ENCODE assay signal across 8 cellular contexts in the genomic region with DNA sequence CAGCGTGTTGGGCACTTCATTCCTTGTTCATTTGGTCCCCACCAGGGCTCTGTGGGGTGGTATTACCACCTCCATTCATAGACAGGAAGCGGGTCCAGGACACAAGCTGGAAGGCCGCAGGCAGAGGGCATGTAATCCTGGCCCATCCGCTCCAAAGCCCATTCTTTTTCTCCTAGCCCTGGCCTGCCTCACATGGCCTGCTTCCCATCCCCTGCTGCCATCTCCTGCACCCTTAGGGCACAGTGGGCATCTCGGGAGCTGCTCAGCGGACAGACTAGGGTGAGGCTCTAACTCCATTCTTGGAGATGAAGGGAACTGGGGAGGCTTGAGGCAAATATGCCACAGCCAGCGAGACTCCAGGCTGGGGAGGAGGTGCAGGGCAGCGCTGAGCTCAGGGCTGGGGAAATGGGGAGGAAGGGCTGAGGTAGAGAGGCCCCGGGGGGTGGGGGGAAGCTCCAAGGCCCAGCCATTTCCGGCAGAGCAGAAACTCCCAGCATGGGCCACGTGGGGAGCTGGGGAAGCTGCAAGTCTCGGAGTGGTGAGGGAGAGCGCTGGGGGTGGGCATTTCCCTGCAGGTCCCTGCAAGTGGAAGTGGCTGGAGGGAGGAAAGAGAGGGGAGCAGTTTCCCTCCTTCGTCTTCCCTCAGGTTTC. TPM values are rescaled to one million over a fixed set of nuclear protein-coding genes. Genes with fewer than 3 reads are reported as not detected.
DNase-seq lines count a peak whose midpoint lies in the region; ATAC-seq and TF ChIP-seq lines count a peak whose summit lies in the region.

No MANE protein-coding gene starts in this region.

- TF ChIP-seq CTCF in CD4-positive, alpha-beta T cell (IDR thresholded peaks at IDR 0.05) = no peak
- no peak for TF ChIP-seq CTCF in NB4 (IDR thresholded peaks at IDR 0.05; ENCODE audit: low read depth, low read length)
- no peak for TF ChIP-seq CTCF in lower leg skin (IDR thresholded peaks at IDR 0.05)
- TF ChIP-seq CTCF in breast epithelium (IDR thresholded peaks at IDR 0.05) = no peak

- H3K18ac ChIP-seq in mesendoderm (ENCODE audit: low read length) = peak overlapping the region; percentile 16

- CTCF ChIA-PET in CD4-positive, alpha-beta T cell (lab: Charles Lee) = interaction anchor here (1.8 kb wide), 1 partner anchor 250 kb away, joined by 5 read pairs; no protein-coding TSS in a partner anchor
- CTCF ChIA-PET in activated naive CD4-positive, alpha-beta T cell treated with anti-CD3 and anti-CD28 coated beads for 36 hours (lab: Charles Lee) = interaction anchor here (0.8 to 2.9 kb wide), 7 partner anchors 9 to 250 kb away, joined by 3 to 34 read pairs (median 6); no protein-coding TSS in a partner anchor

- no peak overlapping the region for H3K23ac ChIP-seq in mesendoderm (ENCODE audit: low read length)

- no peaks in the 10 kb centered on the region for H3K9me3 ChIP-seq in CD4-positive, alpha-beta T cell (ENCODE audit: control insufficient read depth, low read length)
- no peaks in the 10 kb centered on the region for H3K9me3 ChIP-seq in breast epithelium

- no peak overlapping the region for H4K5ac ChIP-seq in mesendoderm (ENCODE audit: low read length)

- H2AK5ac ChIP-seq in mesendoderm (ENCODE audit: low read length) = no peak overlapping the region

- H3K4me3 ChIP-seq in NB4 (ENCODE audit: low read depth, low read length) (no peak overlapping the region), mesendoderm (ENCODE audit: low read length) (no peak overlapping the region), lower leg skin (ENCODE audit: low read depth, poor library complexity, severe bottlenecking) (no peak overlapping the region), breast epithelium (no peak overlapping the region)

- no peaks in the 10 kb centered on the region for H3K36me3 Mint-ChIP-seq in CD4-positive, alpha-beta T cell (ENCODE audit: low read depth)
- H3K36me3 Mint-ChIP-seq in activated naive CD4-positive, alpha-beta T cell treated with anti-CD3 and anti-CD28 coated beads for 36 hours (ENCODE audit: low read depth) = no peaks in the 10 kb centered on the region

- intact Hi-C loops in CD4-positive, alpha-beta T cell (cut with DNase I, micrococcal nuclease) = no loop called here
- intact Hi-C loops in activated naive CD4-positive, alpha-beta T cell treated with anti-CD3 and anti-CD28 coated beads for 36 hours (cut with micrococcal nuclease) = loop anchor here (1.0 to 5.0 kb wide), 2 partner anchors 10 to 33 kb away; no protein-coding TSS in a partner anchor
- intact Hi-C loops in lower leg skin (cut with DNase I; ENCODE audit: low total_unique reads) (no loop called here), breast epithelium (cut with DNase I; ENCODE audit: low total_unique reads) (no loop called here)

- H3K4me1 ChIP-seq in mesendoderm (ENCODE audit: control insufficient read depth, low read depth, low read length) = peaks cover 11% of the 10 kb centered on the region
- no peaks in the 10 kb centered on the region for H3K4me1 ChIP-seq in breast epithelium

- peak overlapping the region; percentile 66 for H3K56ac ChIP-seq in mesendoderm (ENCODE audit: low read length)

- peak overlapping the region; percentile 44 for H3K27ac Mint-ChIP-seq in CD4-positive, alpha-beta T cell
- H3K27ac Mint-ChIP-seq in activated naive CD4-positive, alpha-beta T cell treated with anti-CD3 and anti-CD28 coated beads for 36 hours = peak overlapping the region; percentile 56

- H3K4me2 ChIP-seq in mesendoderm (ENCODE audit: low read length) = no peak overlapping the region

- H3K4me3 Mint-ChIP-seq in CD4-positive, alpha-beta T cell = peak overlapping the region; percentile 60
- H3K4me3 Mint-ChIP-seq in activated naive CD4-positive, alpha-beta T cell treated with anti-CD3 and anti-CD28 coated beads for 36 hours = peak overlapping the region; percentile 55

- POLR2A ChIA-PET in CD4-positive, alpha-beta T cell (lab: Charles Lee) = interaction anchor here (0.7 to 4.3 kb wide), 8 partner anchors 10 to 635 kb away, joined by 3 to 37 read pairs (median 4); a partner anchor contains a TSS

- no peak overlapping the region for H3K27ac ChIP-seq in CD4-positive, alpha-beta T cell (ENCODE audit: low read depth, low read length)
- H3K27ac ChIP-seq in mesendoderm (ENCODE audit: low read depth, low read length) = no peak overlapping the region
- H3K27ac ChIP-seq in breast epithelium = no peak overlapping the region

- H3K4ac ChIP-seq in mesendoderm (ENCODE audit: low read depth, low read length) = no peak overlapping the region

- H3K4me1 Mint-ChIP-seq in CD4-positive, alpha-beta T cell (ENCODE audit: low read depth) = peaks cover 55% of the 10 kb centered on the region
- H3K4me1 Mint-ChIP-seq in activated naive CD4-positive, alpha-beta T cell treated with anti-CD3 and anti-CD28 coated beads for 36 hours (ENCODE audit: low read depth) = peaks cover 36% of the 10 kb centered on the region

- H3K79me2 ChIP-seq in mesendoderm (ENCODE audit: control insufficient read depth, insufficient read depth, low read length) = no peaks in the 10 kb centered on the region

- ATAC-seq in CD4-positive, alpha-beta T cell (ENCODE audit: poor library complexity) = peak; percentile 95
- ATAC-seq in HG03342 (IDR thresholded peaks at IDR 0.05; ENCODE audit: unreplicated experiment) = no peak

- no peak overlapping the region for H2BK120ac ChIP-seq in mesendoderm (ENCODE audit: low read depth, low read length)

- no peak overlapping the region for H2BK15ac ChIP-seq in mesendoderm (replicated peaks; ENCODE audit: low read depth)

- peak in 7 of 10 experiments; percentile 21 to 63 (median 44) for DNase-seq in CD4-positive, alpha-beta T cell
- DNase-seq in NB4 (ENCODE audit: low read depth) (peak; percentile 94), mesendoderm (peak; percentile 85), lower leg skin (ENCODE audit: low spot score in 2 of 2) (no peak), DMS79 (lab: John Stamatoyannopoulos, UW) (no peak), breast epithelium (ENCODE audit: low spot score in 2 of 2) (no peak)
- DNase-seq in activated naive CD4-positive, alpha-beta T cell treated with anti-CD3 and anti-CD28 coated beads for 36 hours = peak; percentile 90

- WGBS in mesendoderm (ENCODE audit: extremely low coverage, insufficient coverage, low lambda C conversion rate) = no CpG with 5 or more reads among the region's 14 CpGs
- 33 to 40% methylated on average over 14 of the region's 14 CpGs for WGBS in lower leg skin, 2 donors

- TF ChIP-seq POLR2A in NB4 (IDR thresholded peaks at IDR 0.05; ENCODE audit: extremely low read depth, insufficient read length) (no peak), lower leg skin (IDR thresholded peaks at IDR 0.05) (no peak), breast epithelium (IDR thresholded peaks at IDR 0.05) (no peak)

- no peaks in the 10 kb centered on the region for H3K9me3 Mint-ChIP-seq in CD4-positive, alpha-beta T cell
- H3K9me3 Mint-ChIP-seq in activated naive CD4-positive, alpha-beta T cell treated with anti-CD3 and anti-CD28 coated beads for 36 hours = no peaks in the 10 kb centered on the region

- no peaks in the 10 kb centered on the region for H3K79me1 ChIP-seq in mesendoderm (ENCODE audit: low read length)

- no peaks in the 10 kb centered on the region for H3K27me3 Mint-ChIP-seq in CD4-positive, alpha-beta T cell
- H3K27me3 Mint-ChIP-seq in activated naive CD4-positive, alpha-beta T cell treated with anti-CD3 and anti-CD28 coated beads for 36 hours (ENCODE audit: low read depth) = no peaks in the 10 kb centered on the region

- no peak overlapping the region for H4K8ac ChIP-seq in mesendoderm (ENCODE audit: low read depth, low read length)

- peak overlapping the region; percentile 41 for H3K9ac ChIP-seq in mesendoderm (ENCODE audit: low read length)

- no peaks in the 10 kb centered on the region for H3K27me3 ChIP-seq in CD4-positive, alpha-beta T cell (ENCODE audit: control insufficient read depth, insufficient read depth, low read length)
- H3K27me3 ChIP-seq in mesendoderm (ENCODE audit: insufficient read depth, low read length, poor library complexity) = no peaks in the 10 kb centered on the region
- no peaks in the 10 kb centered on the region for H3K27me3 ChIP-seq in breast epithelium

- no peaks in the 10 kb centered on the region for H3K36me3 ChIP-seq in mesendoderm (ENCODE audit: control insufficient read depth, insufficient read depth, low read length)
- H3K36me3 ChIP-seq in breast epithelium = no peaks in the 10 kb centered on the region

- peak overlapping the region; percentile 26 for H2BK5ac ChIP-seq in mesendoderm (ENCODE audit: low read length)

RNA-seq across cellular contexts. Expression of a gene that starts 14.3 kb away (rescaled TPM):
- 100 to 1,000 TPM; 326 to 332 TPM for total RNA-seq in CD4-positive, alpha-beta T cell
- total RNA-seq in activated naive CD4-positive, alpha-beta T cell treated with anti-CD3 and anti-CD28 coated beads for 36 hours = 10 to 100 TPM; 33.3 to 36.1 TPM
- polyA plus RNA-seq in mesendoderm (2013, experiment 1 of 2) = 65.1 TPM
- polyA plus RNA-seq in mesendoderm (2013, experiment 2 of 2) = 69.1 TPM
- total RNA-seq in lower leg skin (10 to 100 TPM; 34.5 to 59.4 (median 45.8) TPM), breast epithelium (10 to 100 TPM; 13.2 to 15.4 (median 13.3) TPM)

RNA-seq across cellular contexts. Expression of a gene that starts 16.0 kb away (rescaled TPM):
- under 1 TPM in 1 of 2 experiments, not detected in 1; 0.27 TPM for total RNA-seq in CD4-positive, alpha-beta T cell
- under 1 TPM; 0.25 to 0.45 TPM for total RNA-seq in activated naive CD4-positive, alpha-beta T cell treated with anti-CD3 and anti-CD28 coated beads for 36 hours
- polyA plus RNA-seq in mesendoderm (2013, experiment 1 of 2) = 0.31 TPM
- 0.43 TPM for polyA plus RNA-seq in mesendoderm (2013, experiment 2 of 2)
- total RNA-seq in lower leg skin (not detected), breast epithelium (not detected)

RNA-seq across cellular contexts. Expression of a gene that starts 31.5 kb away (rescaled TPM):
- not detected for total RNA-seq in CD4-positive, alpha-beta T cell
- not detected for total RNA-seq in activated naive CD4-positive, alpha-beta T cell treated with anti-CD3 and anti-CD28 coated beads for 36 hours
- polyA plus RNA-seq in mesendoderm (2013, experiment 1 of 2) = 0.04 TPM
- not detected for polyA plus RNA-seq in mesendoderm (2013, experiment 2 of 2)
- not detected for total RNA-seq in lower leg skin
- not detected for total RNA-seq in breast epithelium

RNA-seq across cellular contexts. Expression of a gene that starts 56.4 kb away (rescaled TPM):
- total RNA-seq in CD4-positive, alpha-beta T cell = 10 to 100 TPM; 13.2 to 14.3 TPM
- 10 to 100 TPM; 25.6 to 26.1 TPM for total RNA-seq in activated naive CD4-positive, alpha-beta T cell treated with anti-CD3 and anti-CD28 coated beads for 36 hours
- polyA plus RNA-seq in mesendoderm (2013, experiment 1 of 2) = 0.80 TPM
- polyA plus RNA-seq in mesendoderm (2013, experiment 2 of 2) = 0.70 TPM
- total RNA-seq in lower leg skin (not detected), breast epithelium (not detected)

RNA-seq across cellular contexts. Expression of a gene that starts 57.9 kb away (rescaled TPM):
- 100 to 1,000 TPM; 121 to 122 TPM for total RNA-seq in CD4-positive, alpha-beta T cell
- 10 to 100 TPM; 17.4 to 18.0 TPM for total RNA-seq in activated naive CD4-positive, alpha-beta T cell treated with anti-CD3 and anti-CD28 coated beads for 36 hours
- 27.9 TPM for polyA plus RNA-seq in mesendoderm (2013, experiment 1 of 2)
- 28.6 TPM for polyA plus RNA-seq in mesendoderm (2013, experiment 2 of 2)
- 10 to 100 TPM; 21.2 to 66.8 (median 39.9) TPM for total RNA-seq in lower leg skin
- 10 to 100 TPM; 42.9 to 75.4 (median 71.1) TPM for total RNA-seq in breast epithelium

Comparison
In these comparisons a context has a peak if more than half of its experiments do, and no peak if none do; other contexts are left out.
1. DNase-seq: peak in CD4-positive, alpha-beta T cell (7 of 10), NB4 (single experiment), activated naive CD4-positive, alpha-beta T cell treated with anti-CD3 and anti-CD28 coated beads for 36 hours (single experiment) and mesendoderm (single experiment); none in lower leg skin (0 of 2), DMS79 (single experiment) and breast epithelium (0 of 2).
2. RNA of a gene that starts 14.3 kb away (total RNA-seq): 326 to 332 TPM in CD4-positive, alpha-beta T cell; 34.5 to 59.4 TPM in lower leg skin, 33.3 to 36.1 TPM in activated naive CD4-positive, alpha-beta T cell treated with anti-CD3 and anti-CD28 coated beads for 36 hours and 13.2 to 15.4 TPM in breast epithelium; every median in the first group is over 4 times any median in the second.